ENCODE assay signal across 8 cellular contexts in genomic region chr14:28609228-28609828, GRCh38.
DNase-seq lines count a peak whose midpoint lies in the region; ATAC-seq and TF ChIP-seq lines count a peak whose summit lies in the region.

No MANE protein-coding gene starts in this region.

- CTCF ChIA-PET in RWPE1 (lab: Yijun Ruan, JAX) = interaction anchor here (0.6 to 1.3 kb wide), 4 partner anchors 97 to 719 kb away, joined by 3 to 6 read pairs (median 4); no protein-coding TSS in a partner anchor

- POLR2A ChIA-PET in RWPE1 (lab: Yijun Ruan, JAX; ENCODE audit: low non-redundant PET) = no interaction called here

- H3K27me3 Mint-ChIP-seq in activated T-helper 1 cell treated with anti-CD3 and anti-CD28 coated beads, Interleukin-12 subunit alpha, Interleukin-12 subunit beta, Interleukin-2, Interleukin-4 antibody, amounts not matched to agents 30 ng/mL and 10 ng/mL and 1 ng/mL, durations not matched to agents 14 hours and 24 hours and 36 hours (ENCODE audit: insufficient read depth) = no peaks in the 10 kb centered on the region

- no peaks in the 10 kb centered on the region for H3K4me1 Mint-ChIP-seq in activated T-helper 1 cell treated with anti-CD3 and anti-CD28 coated beads, Interleukin-12 subunit alpha, Interleukin-12 subunit beta, Interleukin-2, Interleukin-4 antibody, amounts not matched to agents 30 ng/mL and 10 ng/mL and 1 ng/mL, durations not matched to agents 14 hours and 24 hours and 36 hours (ENCODE audit: low read depth)

- TF ChIP-seq CTCF in RWPE1 (conservative IDR thresholded peaks at IDR 0.05; ENCODE audit: low read depth) = peak; percentile 91

- peak; percentile 7 to 10 for DNase-seq in stimulated activated CD4-positive, alpha-beta T cell treated with anti-CD3 and anti-CD28 coated beads, Interleukin-2, amount 100 ng/mL, for 48 hours
- no peak for DNase-seq in stimulated activated CD4-positive, alpha-beta T cell treated with anti-CD3 and anti-CD28 coated beads, Interleukin-12 subunit alpha, Interleukin-12 subunit beta, amount 100 ng/mL, for 4 hours
- DNase-seq in LoVo (ENCODE audit: low spot score) (peak; percentile 51), RWPE1 (ENCODE audit: low spot score) (peak; percentile 29), ecto neural progenitor cell (ENCODE audit: low spot score) (peak; percentile 70), mucosa of gallbladder (ENCODE audit: low spot score) (peak; percentile 38)
- no peak for DNase-seq in activated T-helper 1 cell treated with anti-CD3 and anti-CD28 coated beads, Interleukin-12 subunit alpha, Interleukin-12 subunit beta, Interleukin-2, Interleukin-4 antibody, amounts not matched to agents 30 ng/mL and 10 ng/mL and 1 ng/mL, durations not matched to agents 14 hours and 24 hours and 36 hours (ENCODE audit: low spot score)

- no peak overlapping the region for H3K27ac ChIP-seq in RWPE1

- intact Hi-C loops in activated T-helper 1 cell treated with anti-CD3 and anti-CD28 coated beads, Interleukin-12 subunit alpha, Interleukin-12 subunit beta, Interleukin-2, Interleukin-4 antibody, amounts not matched to agents 30 ng/mL and 10 ng/mL and 1 ng/mL, durations not matched to agents 14 hours and 24 hours and 36 hours (cut with micrococcal nuclease) = no loop called here

- H3K36me3 Mint-ChIP-seq in activated T-helper 1 cell treated with anti-CD3 and anti-CD28 coated beads, Interleukin-12 subunit alpha, Interleukin-12 subunit beta, Interleukin-2, Interleukin-4 antibody, amounts not matched to agents 30 ng/mL and 10 ng/mL and 1 ng/mL, durations not matched to agents 14 hours and 24 hours and 36 hours (ENCODE audit: low read depth) = no peaks in the 10 kb centered on the region

- H3K9me3 Mint-ChIP-seq in activated T-helper 1 cell treated with anti-CD3 and anti-CD28 coated beads, Interleukin-12 subunit alpha, Interleukin-12 subunit beta, Interleukin-2, Interleukin-4 antibody, amounts not matched to agents 30 ng/mL and 10 ng/mL and 1 ng/mL, durations not matched to agents 14 hours and 24 hours and 36 hours = no peaks in the 10 kb centered on the region

- no peak overlapping the region for H3K4me3 Mint-ChIP-seq in activated T-helper 1 cell treated with anti-CD3 and anti-CD28 coated beads, Interleukin-12 subunit alpha, Interleukin-12 subunit beta, Interleukin-2, Interleukin-4 antibody, amounts not matched to agents 30 ng/mL and 10 ng/mL and 1 ng/mL, durations not matched to agents 14 hours and 24 hours and 36 hours

- H3K27ac Mint-ChIP-seq in activated T-helper 1 cell treated with anti-CD3 and anti-CD28 coated beads, Interleukin-12 subunit alpha, Interleukin-12 subunit beta, Interleukin-2, Interleukin-4 antibody, amounts not matched to agents 30 ng/mL and 10 ng/mL and 1 ng/mL, durations not matched to agents 14 hours and 24 hours and 36 hours = no peak overlapping the region

- no peak for ATAC-seq in HG02870 (IDR thresholded peaks at IDR 0.05; ENCODE audit: unreplicated experiment)

Comparison
In these comparisons a context has a peak if more than half of its experiments do, and no peak if none do; other contexts are left out.
1. DNase-seq: peak in stimulated activated CD4-positive, alpha-beta T cell treated with anti-CD3 and anti-CD28 coated beads, Interleukin-2, amount 100 ng/mL, for 48 hours (2 of 2), LoVo (single experiment), RWPE1 (single experiment), ecto neural progenitor cell (single experiment) and mucosa of gallbladder (single experiment); none in stimulated activated CD4-positive, alpha-beta T cell treated with anti-CD3 and anti-CD28 coated beads, Interleukin-12 subunit alpha, Interleukin-12 subunit beta, amount 100 ng/mL, for 4 hours (single experiment) and activated T-helper 1 cell treated with anti-CD3 and anti-CD28 coated beads, Interleukin-12 subunit alpha, Interleukin-12 subunit beta, Interleukin-2, Interleukin-4 antibody, amounts not matched to agents 30 ng/mL and 10 ng/mL and 1 ng/mL, durations not matched to agents 14 hours and 24 hours and 36 hours (single experiment).